In the genomic region with DNA sequence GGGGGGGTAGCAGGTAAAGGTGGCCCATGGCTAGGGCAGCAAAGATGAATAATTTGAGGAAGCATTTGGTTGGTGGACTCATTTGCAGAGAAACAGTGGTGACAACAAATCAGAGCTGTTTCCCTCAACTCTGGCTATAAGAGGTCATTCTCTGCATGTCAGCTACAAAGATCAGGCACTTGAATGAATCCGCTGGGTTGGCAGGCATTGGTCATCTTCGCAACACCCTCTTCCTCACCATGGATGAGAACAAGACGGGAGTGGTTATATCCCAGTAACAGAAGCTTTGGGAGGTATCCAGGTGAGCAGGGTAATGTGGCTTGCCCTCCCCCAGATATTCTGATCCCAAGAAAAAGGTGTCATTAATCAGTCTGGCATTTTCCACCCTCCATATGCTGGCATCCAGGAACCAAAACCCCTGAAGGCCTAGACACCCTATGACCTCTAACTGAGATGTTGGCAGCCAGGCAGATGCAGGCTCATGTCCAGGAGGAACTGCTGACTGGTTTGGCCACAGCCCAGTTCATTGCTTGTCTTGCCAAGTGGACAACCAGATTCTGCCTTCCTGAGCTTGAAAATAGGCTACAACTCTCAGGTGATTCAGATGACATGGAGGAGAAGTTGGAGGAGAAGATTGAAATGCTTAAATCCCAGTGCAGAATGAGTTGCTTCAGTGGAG, we compare ENCODE assay signal across 18 cellular contexts.
DNase-seq lines count a peak whose midpoint lies in the region; ATAC-seq, FAIRE-seq and TF ChIP-seq lines count a peak whose summit lies in the region.
"Had no signal": no experiment of that assay in that cellular context is flagged by ENCODE, and none has a peak within 500 bp of the region (broad histone marks: within the 10 kb centered on the region; RNA-seq: fewer than 3 reads in every experiment).

No MANE protein-coding gene starts in this region.

- no peaks in the 10 kb centered on the region for H3K9me3 ChIP-seq in pancreas
- H3K9me3 ChIP-seq: upper lobe of left lung had no signal

- H3K36me3 ChIP-seq in pancreas = no peaks in the 10 kb centered on the region
- H3K36me3 ChIP-seq: upper lobe of left lung had no signal

- no peak overlapping the region for H3K4me3 ChIP-seq in pancreas
- H3K4me3 ChIP-seq: upper lobe of left lung had no signal

- no peaks in the 10 kb centered on the region for H3K27me3 ChIP-seq in pancreas
- H3K27me3 ChIP-seq: upper lobe of left lung had no signal

- intact Hi-C loops in Right ventricle myocardium superior (cut with DNase I) = no loop called here
- intact Hi-C loops in pancreas (cut with DNase I) = no loop called here

- H3K4me1 ChIP-seq in pancreas = no peaks in the 10 kb centered on the region
- H3K4me1 ChIP-seq: upper lobe of left lung had no signal

- ATAC-seq in Right ventricle myocardium superior (ENCODE audit: poor library complexity) = peak; percentile 77
- ATAC-seq in pancreas = peak; percentile 43 to 75 (median 70)
- no peak for ATAC-seq in HG03520 (IDR thresholded peaks at IDR 0.05; ENCODE audit: unreplicated experiment)
- ATAC-seq: HCT116; stimulated activated memory B cell treated with anti-CD40 and anti-IgM and Interleukin-4, amounts not matched to agents 10 μg/mL and 1 μg/mL and 100 μg/mL, for 72 hours had no signal

- WGBS in pancreas, 2 donors = 65 to 74% methylated on average over 3 of the region's 3 CpGs

- no peak for FAIRE-seq in pancreas (lab: Jason Lieb, UNC)
- FAIRE-seq: astrocyte had no signal

- no peak for TF ChIP-seq CTCF in C4-2B (conservative IDR thresholded peaks at IDR 0.05)
- TF ChIP-seq CTCF in pancreas (IDR thresholded peaks at IDR 0.05) = no peak

- DNase-seq in RPMI7951 (ENCODE audit: low read depth) (peak; percentile 79), Right ventricle myocardium superior (peak; percentile 87), pancreas (peak in 4 of 6 donors; percentile 33 to 75 (median 57)), cerebellar nuclear complex (lab: John Stamatoyannopoulos, UW) (no peak), amniotic stem cell (lab: John Stamatoyannopoulos, UW) (no peak), NCI-H1694 (lab: John Stamatoyannopoulos, UW) (no peak)
- DNase-seq: activated naive CD4-positive, alpha-beta T cell treated with anti-CD3 and anti-CD28 coated beads for 36 hours; CD4-positive, CD25-positive, alpha-beta regulatory T cell; NCI-H1092; NCI-H2107; NCI-H774; SW 1271; upper lobe of left lung had no signal

- peak overlapping the region; percentile 0; the same call in 1 of the 2 replicates for H3K27ac ChIP-seq in C4-2B
- no peak overlapping the region for H3K27ac ChIP-seq in pancreas
- H3K27ac ChIP-seq: upper lobe of left lung had no signal

Comparison
In these comparisons a context has a peak if more than half of its experiments do, and no peak if none do; other contexts are left out.
1. DNase-seq: peak in RPMI7951 (single experiment), Right ventricle myocardium superior (single experiment) and pancreas (4 of 6); none in cerebellar nuclear complex (0 of 2), amniotic stem cell (single experiment) and NCI-H1694 (single experiment).